Comparison of ENCODE assay signal across 8 cellular contexts in the genomic region with DNA sequence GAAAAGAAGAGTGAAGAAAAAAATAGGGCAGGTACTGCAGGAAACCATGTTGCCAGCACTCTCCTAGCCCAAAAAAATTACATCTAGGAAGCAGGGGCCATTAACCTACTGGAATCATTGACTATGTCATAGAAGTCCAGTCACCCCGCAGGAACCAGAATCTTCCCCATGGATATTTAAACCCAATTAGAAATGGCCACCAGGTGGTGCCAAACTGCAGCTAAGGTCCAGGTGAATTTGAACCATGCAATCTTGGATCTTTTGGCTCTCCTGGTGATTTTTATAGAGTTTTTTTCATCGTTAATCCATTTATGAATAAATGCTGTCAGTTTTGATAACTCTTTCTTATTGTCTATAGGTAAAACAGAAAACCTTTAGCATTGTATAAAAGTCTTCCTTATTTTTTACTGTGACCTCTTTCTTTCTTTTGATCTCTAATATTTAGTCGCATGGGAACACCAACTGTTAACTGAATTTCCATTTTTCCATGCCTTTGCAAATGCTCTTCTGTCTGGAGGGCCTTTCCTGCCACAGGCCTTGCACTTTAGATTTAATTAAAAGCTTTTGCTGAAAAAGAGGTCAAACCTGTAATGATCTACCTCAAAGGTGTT.
DNase-seq lines count a peak whose midpoint lies in the region; ATAC-seq, FAIRE-seq and TF ChIP-seq lines count a peak whose summit lies in the region.

No MANE protein-coding gene starts in this region.

- no peaks in the 10 kb centered on the region for H3K9me3 ChIP-seq in Loucy (ENCODE audit: insufficient read depth, low read depth, low read length)

- H3K4me2 ChIP-seq in Loucy (ENCODE audit: low read depth, low read length, poor library complexity, severe bottlenecking), result no peak overlapping the region

- no peak overlapping the region for H3K27ac Mint-ChIP-seq in stimulated activated naive B cell treated with anti-CD40 and anti-IgM and Interleukin-4, amounts not matched to agents 10 μg/mL and 1 μg/mL and 100 μg/mL, for 72 hours

- no peak overlapping the region for H3K4me3 Mint-ChIP-seq in stimulated activated naive B cell treated with anti-CD40 and anti-IgM and Interleukin-4, amounts not matched to agents 10 μg/mL and 1 μg/mL and 100 μg/mL, for 72 hours

- H4K20me1 ChIP-seq in Loucy (ENCODE audit: insufficient read depth, low read length, poor library complexity, severe bottlenecking), result no peaks in the 10 kb centered on the region

- H2AFZ ChIP-seq in Loucy (ENCODE audit: low read length), result no peak overlapping the region

- H3K4me1 Mint-ChIP-seq in stimulated activated naive B cell treated with anti-CD40 and anti-IgM and Interleukin-4, amounts not matched to agents 10 μg/mL and 1 μg/mL and 100 μg/mL, for 72 hours, result no peaks in the 10 kb centered on the region

- H3K9me3 Mint-ChIP-seq in stimulated activated naive B cell treated with anti-CD40 and anti-IgM and Interleukin-4, amounts not matched to agents 10 μg/mL and 1 μg/mL and 100 μg/mL, for 72 hours, result no peaks in the 10 kb centered on the region

- no peak overlapping the region for H3K9ac ChIP-seq in Loucy (ENCODE audit: low read depth, low read length, poor library complexity, severe bottlenecking)

- in situ Hi-C loops in astrocyte of the cerebellum (cut with HindIII; ENCODE audit: low sequenced_read_pairs), result no loop called here

- H3K36me3 Mint-ChIP-seq in stimulated activated naive B cell treated with anti-CD40 and anti-IgM and Interleukin-4, amounts not matched to agents 10 μg/mL and 1 μg/mL and 100 μg/mL, for 72 hours, result no peaks in the 10 kb centered on the region

- no peaks in the 10 kb centered on the region for H3K27me3 ChIP-seq in Loucy (ENCODE audit: insufficient read depth, low read length, poor library complexity, severe bottlenecking)

- H3K36me3 ChIP-seq in Loucy (ENCODE audit: insufficient read depth, low read length), result no peaks in the 10 kb centered on the region

- no peak for TF ChIP-seq POLR2A in GM12892 (IDR thresholded peaks at IDR 0.05; ENCODE audit: low read depth, low read length)

- no peaks in the 10 kb centered on the region for H3K27me3 Mint-ChIP-seq in stimulated activated naive B cell treated with anti-CD40 and anti-IgM and Interleukin-4, amounts not matched to agents 10 μg/mL and 1 μg/mL and 100 μg/mL, for 72 hours

- H3K79me2 ChIP-seq in Loucy (ENCODE audit: insufficient read depth, low read length), result no peaks in the 10 kb centered on the region

- TF ChIP-seq CTCF in GM12864 (IDR thresholded peaks at IDR 0.05; ENCODE audit: low read depth, low read length, missing control alignments) (peak; percentile 52), Loucy (conservative IDR thresholded peaks at IDR 0.05; ENCODE audit: low read length) (peak; percentile 82), astrocyte of the cerebellum (IDR thresholded peaks at IDR 0.05; ENCODE audit: low read depth, low read length, missing control alignments) (peak; percentile 54)

- no peaks in the 10 kb centered on the region for H3K9me2 ChIP-seq in Loucy (replicated peaks; ENCODE audit: low read depth, low read length)

- no peak for ATAC-seq in stimulated activated naive B cell treated with anti-CD40 and anti-IgM and Interleukin-4, amounts not matched to agents 10 μg/mL and 1 μg/mL and 100 μg/mL, for 72 hours (replicated peaks)

- FAIRE-seq in GM12892 (lab: Jason Lieb, UNC), result no peak

- no peaks in the 10 kb centered on the region for H3K4me1 ChIP-seq in Loucy (ENCODE audit: insufficient read depth, low read length, poor library complexity, severe bottlenecking)

- H3F3A ChIP-seq in Loucy (ENCODE audit: low read depth), result no peaks in the 10 kb centered on the region

- DNase-seq in AG08395 (ENCODE audit: low spot score) (peak; percentile 31), GM12864 (ENCODE audit: low read depth) (no peak), astrocyte of the cerebellum (ENCODE audit: low read depth) (peak; percentile 3), kidney glomerular epithelial cell (lab: John Stamatoyannopoulos, UW) (peak; percentile 14), GM12892 (ENCODE audit: insufficient read length) (no peak), SIG-M5 treated with dmso at 0.1 percent for 504 hours (lab: John Stamatoyannopoulos, UW; ENCODE audit: unreplicated experiment) (no peak)
- DNase-seq in stimulated activated naive B cell treated with anti-CD40 and anti-IgM and Interleukin-4, amounts not matched to agents 10 μg/mL and 1 μg/mL and 100 μg/mL, for 72 hours, result no peak

- H3K4me3 ChIP-seq in GM12864 (ENCODE audit: low read depth, low read length) (no peak overlapping the region), Loucy (ENCODE audit: low read length, poor library complexity, severe bottlenecking) (no peak overlapping the region), astrocyte of the cerebellum (ENCODE audit: low read depth, low read length) (no peak overlapping the region)

Comparison
In these comparisons a context has a peak if more than half of its experiments do, and no peak if none do; other contexts are left out.
1. DNase-seq: peak in AG08395 (single experiment), astrocyte of the cerebellum (single experiment) and kidney glomerular epithelial cell (single experiment); none in GM12864 (single experiment), stimulated activated naive B cell treated with anti-CD40 and anti-IgM and Interleukin-4, amounts not matched to agents 10 μg/mL and 1 μg/mL and 100 μg/mL, for 72 hours (single experiment), GM12892 (single experiment) and SIG-M5 treated with dmso at 0.1 percent for 504 hours (single experiment).
2. Peak in every context shown above with its lines, with median percentiles within 50 percentile points of each other: CTCF ChIP-seq.